8 cellular contexts compared by ENCODE assay signal in the genomic region with DNA sequence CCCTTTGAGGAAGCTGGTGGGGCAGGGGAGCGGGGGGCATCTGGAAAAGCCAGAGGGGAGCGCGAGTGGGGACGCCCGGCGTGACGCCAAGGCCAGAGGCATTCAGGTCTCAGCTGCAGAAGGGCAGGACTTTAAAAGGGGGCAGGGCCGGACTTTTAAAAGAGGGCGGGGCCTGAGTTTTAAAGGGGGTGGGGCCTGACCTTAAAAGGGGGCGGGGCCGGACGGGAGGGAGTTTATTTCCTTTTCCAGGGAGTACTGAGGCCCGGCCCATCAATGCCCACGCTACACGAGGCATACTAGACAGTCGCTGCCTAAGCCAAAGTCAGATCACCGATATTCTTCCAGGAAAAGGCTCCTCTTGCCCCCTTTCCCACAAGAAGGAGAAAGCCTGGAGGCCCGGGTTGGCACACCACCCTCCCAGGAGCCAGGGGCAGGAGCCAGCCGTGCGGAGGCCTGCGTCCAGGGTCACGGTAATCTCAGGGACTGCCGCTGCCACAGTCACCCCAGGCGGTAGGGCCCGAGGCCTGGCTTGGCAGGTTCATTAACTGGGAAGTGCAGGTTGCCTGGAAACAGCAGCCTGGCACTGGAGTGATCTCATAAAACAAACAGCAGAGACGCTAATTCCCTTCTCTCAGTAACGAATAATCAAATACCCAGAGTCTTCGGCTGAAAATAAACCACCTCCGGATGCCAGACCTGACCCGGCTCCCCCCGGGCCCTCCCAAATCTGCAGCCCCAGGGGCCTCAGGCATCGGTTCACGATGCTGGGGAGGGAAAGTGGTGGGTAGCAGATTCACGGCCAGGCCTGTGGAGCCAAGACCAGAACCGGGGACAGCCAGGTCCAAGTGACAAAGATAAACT.
DNase-seq lines count a peak whose midpoint lies in the region; ATAC-seq, FAIRE-seq and TF ChIP-seq lines count a peak whose summit lies in the region.

No MANE protein-coding gene starts in this region.

- POLR2A ChIA-PET in A549 (lab: Yijun Ruan, JAX) = no interaction called here

- peak; percentile 64 to 84 for DNase-seq in A549 (ENCODE audit: low read depth in 1 of 2, low spot score in 1 of 2)
- peak; percentile 89 for DNase-seq in NCI-H1092 treated with DMSO at 0.1 percent for 48 hours (lab: John Stamatoyannopoulos, UW)
- DNase-seq in adipocyte (ENCODE audit: low read depth) = peak; percentile 65
- DNase-seq in hippocampal formation (lab: John Stamatoyannopoulos, UW) = peak; percentile 41 to 48
- no peak for DNase-seq in AML-193 (lab: John Stamatoyannopoulos, UW)
- DNase-seq in T-helper 9 cell = no peak

- H3K4me3 ChIP-seq in A549 (peak overlapping the region; percentile 25; the same call in 2 of the 3 replicates), adipocyte (ENCODE audit: low read length) (no peak overlapping the region), skeletal muscle tissue (ENCODE audit: low read length in 3 of 3) (peak overlapping the region in 2 of 3 donors; percentile 40 to 41)

- WGBS in A549 (ENCODE audit: missing lambda C conversion rate) = 12% methylated on average over 26 of the region's 35 CpGs

- TF ChIP-seq RAD21 in A549 (conservative IDR thresholded peaks at IDR 0.05 in 1 of 2, IDR thresholded peaks at IDR 0.05 in 1 of 2) = no peak

- H3K9me3 ChIP-seq in A549 (no peaks in the 10 kb centered on the region), adipocyte (ENCODE audit: control insufficient read depth, low read length) (no peaks in the 10 kb centered on the region), skeletal muscle tissue (ENCODE audit: control insufficient read depth in 3 of 3, low read length in 3 of 3) (no peaks in the 10 kb centered on the region)

- H3K4me2 ChIP-seq in A549 = peak overlapping the region; percentile 87

- H3K4me1 ChIP-seq in A549 (peaks cover 27% of the 10 kb centered on the region), adipocyte (ENCODE audit: control insufficient read depth, insufficient read depth, low read length) (peaks cover 11% of the 10 kb centered on the region), skeletal muscle tissue (ENCODE audit: control insufficient read depth in 3 of 3, insufficient read depth in 3 of 3, low read length in 3 of 3) (peaks cover 7 to 19% (median 9%) of the 10 kb centered on the region in 3 donors)

- CTCF ChIA-PET in A549 (lab: Yijun Ruan, JAX) = interaction anchor here (1.0 to 1.8 kb wide), 3 partner anchors 30 to 60 kb away, joined by 3 to 6 read pairs (median 4); no protein-coding TSS in a partner anchor

- no peak for TF ChIP-seq CTCF in A549 (IDR thresholded peaks at IDR 0.05)

- H3K27ac ChIP-seq in A549 (peak overlapping the region; percentile 81 to 89), skeletal muscle tissue (ENCODE audit: low read depth, low read length) (peak overlapping the region; percentile 75)

- no peak for TF ChIP-seq EP300 in A549 (IDR thresholded peaks at IDR 0.05)

- H3K9ac ChIP-seq in adipocyte (ENCODE audit: low read length) (no peak overlapping the region), skeletal muscle tissue (ENCODE audit: low read depth in 1 of 3, low read length in 3 of 3) (peak overlapping the region in 1 of 3 donors; percentile 60)

- H3K27me3 ChIP-seq in adipocyte (replicated peaks; ENCODE audit: control insufficient read depth, insufficient read depth, low read length) (no peaks in the 10 kb centered on the region), skeletal muscle tissue (ENCODE audit: control insufficient read depth in 3 of 3, insufficient read depth in 3 of 3, low read length in 3 of 3) (no peaks in the 10 kb centered on the region)

- H3K36me3 ChIP-seq in adipocyte (ENCODE audit: control insufficient read depth, insufficient read depth, low read length, severe bottlenecking) (peaks cover 34% of the 10 kb centered on the region), skeletal muscle tissue (ENCODE audit: control insufficient read depth in 3 of 3, insufficient read depth in 3 of 3, low read length in 3 of 3) (peaks cover 19 to 25% (median 21%) of the 10 kb centered on the region in 3 donors)

- no peak for FAIRE-seq in A549 (lab: Jason Lieb, UNC)

- ATAC-seq in A549 = peak; percentile 81 to 85
- no peak for ATAC-seq in GM21390 (IDR thresholded peaks at IDR 0.05; ENCODE audit: unreplicated experiment)

- TF ChIP-seq POLR2A in A549 (IDR thresholded peaks at IDR 0.05; ENCODE audit: low read length) = no peak; the same call in 1 of the 2 replicates

TF ChIP-seq in A549, 52 proteins besides CTCF, POLR2A, EP300 and RAD21:
- TF ChIP-seq JUN (IDR thresholded peaks at IDR 0.05) (peak; percentile 37 to 49; a peak in 3 of 5 replicates), NFE2L2 (conservative IDR thresholded peaks at IDR 0.05; ENCODE audit: low read length) (no peak), POLR2AphosphoS2 (conservative IDR thresholded peaks at IDR 0.05; ENCODE audit: low read length) (no peak), JUNB (IDR thresholded peaks at IDR 0.05) (0 out of 2 replicates have a peak, but pooled peaks have one; percentile 22), HOXB5 (CRISPR knock-in tag; IDR thresholded peaks at IDR 0.05) (0 out of 2 replicates have a peak, but pooled peaks have one; percentile 19), FOSL2 (IDR thresholded peaks at IDR 0.05) (no peak), FOSL2 (CRISPR knock-in tag; IDR thresholded peaks at IDR 0.05) (peak; percentile 47; the same call in 1 of the 2 replicates), EHF (CRISPR knock-in tag; IDR thresholded peaks at IDR 0.05) (0 out of 2 replicates have a peak, but pooled peaks have one; percentile 55)
- TF ChIP-seq, protein P1, sequence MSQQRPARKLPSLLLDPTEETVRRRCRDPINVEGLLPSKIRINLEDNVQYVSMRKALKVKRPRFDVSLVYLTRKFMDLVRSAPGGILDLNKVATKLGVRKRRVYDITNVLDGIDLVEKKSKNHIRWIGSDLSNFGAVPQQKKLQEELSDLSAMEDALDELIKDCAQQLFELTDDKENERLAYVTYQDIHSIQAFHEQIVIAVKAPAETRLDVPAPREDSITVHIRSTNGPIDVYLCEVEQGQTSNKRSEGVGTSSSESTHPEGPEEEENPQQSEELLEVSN (IDR thresholded peaks at IDR 0.05; ENCODE audit: borderline replicate concordance, low read depth) = peak; percentile 16; the same call in 1 of the 2 replicates
- TF ChIP-seq, protein P2, sequence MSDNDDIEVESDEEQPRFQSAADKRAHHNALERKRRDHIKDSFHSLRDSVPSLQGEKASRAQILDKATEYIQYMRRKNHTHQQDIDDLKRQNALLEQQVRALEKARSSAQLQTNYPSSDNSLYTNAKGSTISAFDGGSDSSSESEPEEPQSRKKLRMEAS (IDR thresholded peaks at IDR 0.05) = peak; percentile 57; the same call in 1 of the 2 replicates
TF ChIP-seq in A549: peak in this region for 7.

Comparison
In these comparisons a context has a peak if more than half of its experiments do, and no peak if none do; other contexts are left out.
1. DNase-seq: peak in A549 (2 of 2), NCI-H1092 treated with DMSO at 0.1 percent for 48 hours (single experiment), adipocyte (single experiment) and hippocampal formation (2 of 2); none in AML-193 (0 of 2) and T-helper 9 cell (single experiment).